In genomic region chr5:124870070-124870469, GRCh38 we compare ENCODE assay signal across 27 cellular contexts.
"Had no signal": no experiment of that assay in that cellular context is flagged by ENCODE, and none has a peak within 500 bp of the region (broad histone marks: within the 10 kb centered on the region; RNA-seq: fewer than 3 reads in every experiment).

No MANE protein-coding gene starts in this region.

- H3K9me3 Mint-ChIP-seq: activated CD4-positive, alpha-beta T cell treated with anti-CD3 and anti-CD28 coated beads, Interleukin-2, amount 10 ng/mL, durations not matched to agents 7 days and 5 days; activated CD8-positive, alpha-beta T cell treated with anti-CD3 and anti-CD28 coated beads for 36 hours; activated naive CD8-positive, alpha-beta T cell treated with anti-CD3 and anti-CD28 coated beads, Interleukin-2, amount 50 U/mL, for 24 hours; neural crest cell; stimulated activated naive B cell treated with anti-CD40 and anti-IgM and Interleukin-4, amounts not matched to agents 10 μg/mL and 1 μg/mL and 100 μg/mL, for 72 hours had no signal

- H3K4me3 Mint-ChIP-seq: activated CD4-positive, alpha-beta T cell treated with anti-CD3 and anti-CD28 coated beads, Interleukin-2, amount 10 ng/mL, durations not matched to agents 7 days and 5 days; activated CD8-positive, alpha-beta memory T cell treated with anti-CD3 and anti-CD28 coated beads, Interleukin-2, amount 10 ng/mL, durations not matched to agents 7 days and 5 days; activated CD8-positive, alpha-beta T cell treated with anti-CD3 and anti-CD28 coated beads for 36 hours; activated naive CD8-positive, alpha-beta T cell treated with anti-CD3 and anti-CD28 coated beads, Interleukin-2, amount 50 U/mL, for 24 hours; naive thymus-derived CD4-positive, alpha-beta T cell; neural crest cell; stimulated activated naive B cell treated with anti-CD40 and anti-IgM and Interleukin-4, amounts not matched to agents 10 μg/mL and 1 μg/mL and 100 μg/mL, for 72 hours had no signal

- H3K27me3 ChIP-seq: brain microvascular endothelial cell, heart right ventricle, right lobe of liver, thyroid gland had no signal

- H3K36me3 ChIP-seq: brain microvascular endothelial cell, heart right ventricle, right lobe of liver, thyroid gland, WERI-Rb-1 had no signal

- FAIRE-seq: colon, keratinocyte had no signal

- H3K27ac ChIP-seq: brain microvascular endothelial cell, right lobe of liver, thyroid gland, WERI-Rb-1 had no signal

- H3K27me3 Mint-ChIP-seq: activated CD4-positive, alpha-beta T cell treated with anti-CD3 and anti-CD28 coated beads, Interleukin-2, amount 10 ng/mL, durations not matched to agents 7 days and 5 days; activated CD8-positive, alpha-beta memory T cell treated with anti-CD3 and anti-CD28 coated beads, Interleukin-2, amount 10 ng/mL, durations not matched to agents 7 days and 5 days; activated CD8-positive, alpha-beta T cell treated with anti-CD3 and anti-CD28 coated beads for 36 hours; activated naive CD8-positive, alpha-beta T cell treated with anti-CD3 and anti-CD28 coated beads, Interleukin-2, amount 50 U/mL, for 24 hours; naive thymus-derived CD4-positive, alpha-beta T cell; stimulated activated naive B cell treated with anti-CD40 and anti-IgM and Interleukin-4, amounts not matched to agents 10 μg/mL and 1 μg/mL and 100 μg/mL, for 72 hours had no signal

- ATAC-seq: activated CD8-positive, alpha-beta memory T cell treated with anti-CD3 and anti-CD28 coated beads, Interleukin-2, amount 10 ng/mL, durations not matched to agents 7 days and 5 days; activated CD8-positive, alpha-beta T cell treated with anti-CD3 and anti-CD28 coated beads for 36 hours; activated naive CD8-positive, alpha-beta T cell treated with anti-CD3 and anti-CD28 coated beads, Interleukin-2, amount 50 U/mL, for 24 hours; left colon; naive thymus-derived CD4-positive, alpha-beta T cell; right lobe of liver; stimulated activated naive B cell treated with anti-CD40 and anti-IgM and Interleukin-4, amounts not matched to agents 10 μg/mL and 1 μg/mL and 100 μg/mL, for 72 hours had no signal

- H3K36me3 Mint-ChIP-seq: activated CD8-positive, alpha-beta memory T cell treated with anti-CD3 and anti-CD28 coated beads, Interleukin-2, amount 10 ng/mL, durations not matched to agents 7 days and 5 days; naive thymus-derived CD4-positive, alpha-beta T cell had no signal

- H3K27ac Mint-ChIP-seq: activated CD4-positive, alpha-beta T cell treated with anti-CD3 and anti-CD28 coated beads, Interleukin-2, amount 10 ng/mL, durations not matched to agents 7 days and 5 days; activated CD8-positive, alpha-beta memory T cell treated with anti-CD3 and anti-CD28 coated beads, Interleukin-2, amount 10 ng/mL, durations not matched to agents 7 days and 5 days; activated CD8-positive, alpha-beta T cell treated with anti-CD3 and anti-CD28 coated beads for 36 hours; activated naive CD8-positive, alpha-beta T cell treated with anti-CD3 and anti-CD28 coated beads, Interleukin-2, amount 50 U/mL, for 24 hours; naive thymus-derived CD4-positive, alpha-beta T cell; stimulated activated naive B cell treated with anti-CD40 and anti-IgM and Interleukin-4, amounts not matched to agents 10 μg/mL and 1 μg/mL and 100 μg/mL, for 72 hours had no signal

- H3K4me3 ChIP-seq: heart right ventricle, lung, right lobe of liver, skin epidermis, thyroid gland had no signal

- DNase-seq: activated CD4-positive, alpha-beta T cell treated with anti-CD3 and anti-CD28 coated beads, Interleukin-2, amount 10 ng/mL, durations not matched to agents 7 days and 5 days; activated CD4-positive, CD25-positive, alpha-beta regulatory T cell treated with anti-CD3 and anti-CD28 coated beads, Interleukin-2, amount 50 U/mL, for 72 hours; activated CD8-positive, alpha-beta memory T cell treated with anti-CD3 and anti-CD28 coated beads, Interleukin-2, amount 10 ng/mL, durations not matched to agents 7 days and 5 days; activated CD8-positive, alpha-beta T cell treated with anti-CD3 and anti-CD28 coated beads for 36 hours; activated gamma-delta T cell; activated naive CD4-positive, alpha-beta T cell treated with anti-CD3 and anti-CD28 coated beads, Interleukin-2, amount 50 U/mL, for 16 hours; activated naive CD8-positive, alpha-beta T cell treated with anti-CD3 and anti-CD28 coated beads, Interleukin-2, amount 50 U/mL, for 24 hours; activated T-cell treated with anti-CD3 and anti-CD28 coated beads for 4 hours; aorta; brain microvascular endothelial cell; central memory CD4-positive, alpha-beta T cell; effector memory CD4-positive, alpha-beta T cell; heart right ventricle; left colon; naive thymus-derived CD4-positive, alpha-beta T cell; occipital lobe; right lobe of liver; stimulated activated CD4-positive, alpha-beta T cell treated with anti-CD3 and anti-CD28 coated beads, Interleukin-2, amount 100 ng/mL, for 48 hours; stimulated activated CD8-positive, alpha-beta memory T cell treated with anti-CD3 and anti-CD28 coated beads, Interleukin-4, amount 100 ng/mL, for 48 hours; stimulated activated naive B cell treated with anti-CD40 and anti-IgM and Interleukin-4, amounts not matched to agents 10 μg/mL and 1 μg/mL and 100 μg/mL, for 72 hours; thyroid gland; WERI-Rb-1 had no signal

- H3K9me3 ChIP-seq: heart right ventricle, right lobe of liver, thyroid gland had no signal
